ENCODE assay signal across 8 cellular contexts in the genomic region with DNA sequence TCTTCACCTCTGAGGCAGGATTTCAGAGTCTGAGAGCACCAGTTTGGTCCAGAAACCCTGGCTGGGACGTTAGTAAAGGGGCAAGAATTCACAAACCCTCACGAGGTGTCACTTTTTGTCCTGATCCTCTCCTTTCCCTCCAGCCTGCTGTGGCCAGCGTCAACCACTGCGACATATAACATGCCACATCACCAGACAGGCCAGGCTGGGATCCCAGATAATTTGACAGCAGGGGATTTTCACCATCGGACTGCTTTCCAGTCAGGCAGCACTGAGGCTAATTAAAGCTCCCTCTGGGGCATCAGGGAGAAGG. TPM values are rescaled to one million over a fixed set of nuclear protein-coding genes. Genes with fewer than 3 reads are reported as not detected.
DNase-seq lines count a peak whose midpoint lies in the region; ATAC-seq, FAIRE-seq and TF ChIP-seq lines count a peak whose summit lies in the region.

No MANE protein-coding gene starts in this region.

- CTCF ChIA-PET in activated CD8-positive, alpha-beta T cell treated with anti-CD3 and anti-CD28 coated beads, Interleukin-2, amount 10 ng/mL, durations not matched to agents 7 days and 5 days (lab: Charles Lee): interaction anchor here (0.6 to 3.7 kb wide), 106 partner anchors 9 to 834 kb away, joined by 3 to 55 read pairs (median 5); a partner anchor contains a TSS

- H3K36me3 ChIP-seq in HAP-1 (replicated peaks): no peaks in the 10 kb centered on the region
- no peaks in the 10 kb centered on the region for H3K36me3 ChIP-seq in gastrocnemius medialis

- no peak for TF ChIP-seq POLR2A in gastrocnemius medialis (IDR thresholded peaks at IDR 0.05)

- H3K27ac ChIP-seq in gastrocnemius medialis: peak overlapping the region; percentile 76 to 82 (median 79)

- H3K4me1 ChIP-seq in HAP-1: peaks cover 11% of the 10 kb centered on the region
- peaks cover 0 to 5% of the 10 kb centered on the region in 2 donors for H3K4me1 ChIP-seq in gastrocnemius medialis

- in situ Hi-C loops in HAP-1 (cut with MboI; ENCODE audit: low sequenced_read_pairs): no loop called here
- in situ Hi-C loops in gastrocnemius medialis (cut with MboI; ENCODE audit: low sequenced_read_pairs in 4 of 4): loop anchor here (5.0 to 10.0 kb wide), 3 partner anchors 57 to 131 kb away; no protein-coding TSS in a partner anchor

- no peak for TF ChIP-seq CTCF in gastrocnemius medialis (IDR thresholded peaks at IDR 0.05 in 4 of 5, conservative IDR thresholded peaks at IDR 0.05 in 1 of 5)

- POLR2A ChIA-PET in activated CD8-positive, alpha-beta T cell treated with anti-CD3 and anti-CD28 coated beads, Interleukin-2, amount 10 ng/mL, durations not matched to agents 7 days and 5 days (lab: Charles Lee): interaction anchor here (0.6 kb wide), 2 partner anchors 11 to 60 kb away, joined by 3 to 4 read pairs; no protein-coding TSS in a partner anchor

- H3K36me3 Mint-ChIP-seq in activated CD8-positive, alpha-beta T cell treated with anti-CD3 and anti-CD28 coated beads, Interleukin-2, amount 10 ng/mL, durations not matched to agents 7 days and 5 days (ENCODE audit: low read depth): no peaks in the 10 kb centered on the region

- no peaks in the 10 kb centered on the region for H3K27me3 ChIP-seq in HAP-1 (ENCODE audit: low read depth)
- no peaks in the 10 kb centered on the region for H3K27me3 ChIP-seq in gastrocnemius medialis

- no peak for ATAC-seq in activated CD8-positive, alpha-beta T cell treated with anti-CD3 and anti-CD28 coated beads, Interleukin-2, amount 10 ng/mL, durations not matched to agents 7 days and 5 days
- ATAC-seq in left cardiac atrium (peak; percentile 68 to 73), gastrocnemius medialis (peak; percentile 51 to 63), GM18502 (IDR thresholded peaks at IDR 0.05; ENCODE audit: poor library complexity, unreplicated experiment) (no peak), HG02885 (IDR thresholded peaks at IDR 0.05; ENCODE audit: poor library complexity, unreplicated experiment) (no peak)

- H3K9me3 Mint-ChIP-seq in activated CD8-positive, alpha-beta T cell treated with anti-CD3 and anti-CD28 coated beads, Interleukin-2, amount 10 ng/mL, durations not matched to agents 7 days and 5 days (ENCODE audit: insufficient read depth): no peaks in the 10 kb centered on the region

- peaks cover 18% of the 10 kb centered on the region for H3K27me3 Mint-ChIP-seq in activated CD8-positive, alpha-beta T cell treated with anti-CD3 and anti-CD28 coated beads, Interleukin-2, amount 10 ng/mL, durations not matched to agents 7 days and 5 days (ENCODE audit: low read depth)

- H3K9me3 ChIP-seq in HAP-1 (no peaks in the 10 kb centered on the region), gastrocnemius medialis (no peaks in the 10 kb centered on the region)

- DNase-seq in HAP-1 (ENCODE audit: low spot score in 2 of 2) (no peak), left cardiac atrium (no peak), gastrocnemius medialis (no peak), RCC 7860 (ENCODE audit: low spot score) (no peak)
- no peak for DNase-seq in activated CD8-positive, alpha-beta T cell treated with anti-CD3 and anti-CD28 coated beads, Interleukin-2, amount 10 ng/mL, durations not matched to agents 7 days and 5 days
- DNase-seq in stimulated activated CD4-positive, alpha-beta T cell treated with anti-CD3 and anti-CD28 coated beads, Interleukin-2, amount 100 ng/mL, for 24 hours: no peak

- peak overlapping the region; percentile 49 for H3K27ac Mint-ChIP-seq in activated CD8-positive, alpha-beta T cell treated with anti-CD3 and anti-CD28 coated beads, Interleukin-2, amount 10 ng/mL, durations not matched to agents 7 days and 5 days

- H3K4me3 ChIP-seq in HAP-1: peak overlapping the region; percentile 31
- H3K4me3 ChIP-seq in gastrocnemius medialis: peak overlapping the region; percentile 60 to 71 (median 63)

- peak overlapping the region; percentile 77 for H3K4me3 Mint-ChIP-seq in activated CD8-positive, alpha-beta T cell treated with anti-CD3 and anti-CD28 coated beads, Interleukin-2, amount 10 ng/mL, durations not matched to agents 7 days and 5 days

- intact Hi-C loops in left cardiac atrium (cut with DNase I): loop anchor here (5.0 to 10.0 kb wide), 3 partner anchors 57 to 311 kb away; no protein-coding TSS in a partner anchor
- intact Hi-C loops in gastrocnemius medialis (cut with DNase I; ENCODE audit: low total_unique reads): loop anchor here (5.0 kb wide), 2 partner anchors 323 to 438 kb away; no protein-coding TSS in a partner anchor

- FAIRE-seq in RCC 7860 (lab: Jason Lieb, UNC): no peak

- H3K4me1 Mint-ChIP-seq in activated CD8-positive, alpha-beta T cell treated with anti-CD3 and anti-CD28 coated beads, Interleukin-2, amount 10 ng/mL, durations not matched to agents 7 days and 5 days (ENCODE audit: low read depth): peaks cover 11% of the 10 kb centered on the region

RNA-seq across cellular contexts. Expression of a gene that starts 36.8 kb away (rescaled TPM):
- total RNA-seq in activated CD8-positive, alpha-beta T cell treated with anti-CD3 and anti-CD28 coated beads, Interleukin-2, amount 10 ng/mL, durations not matched to agents 7 days and 5 days: under 1 TPM; 0.03 to 0.37 TPM
- total RNA-seq in left cardiac atrium (10 to 100 TPM; 71.5 to 73.6 TPM), gastrocnemius medialis (10 to 100 TPM; 26.0 to 32.1 (median 28.6) TPM)

Comparison
In these comparisons a context has a peak if more than half of its experiments do, and no peak if none do; other contexts are left out.
1. ATAC-seq: peak in left cardiac atrium (2 of 2) and gastrocnemius medialis (2 of 2); none in activated CD8-positive, alpha-beta T cell treated with anti-CD3 and anti-CD28 coated beads, Interleukin-2, amount 10 ng/mL, durations not matched to agents 7 days and 5 days (single experiment), GM18502 (single experiment) and HG02885 (single experiment).
2. RNA of a gene that starts 36.8 kb away (total RNA-seq): 71.5 to 73.6 TPM in left cardiac atrium and 26.0 to 32.1 TPM in gastrocnemius medialis; 0.03 to 0.37 TPM in activated CD8-positive, alpha-beta T cell treated with anti-CD3 and anti-CD28 coated beads, Interleukin-2, amount 10 ng/mL, durations not matched to agents 7 days and 5 days; every median in the first group is over 10 times any median in the second.